Comparison of ENCODE assay signal across 16 cellular contexts in the genomic region with DNA sequence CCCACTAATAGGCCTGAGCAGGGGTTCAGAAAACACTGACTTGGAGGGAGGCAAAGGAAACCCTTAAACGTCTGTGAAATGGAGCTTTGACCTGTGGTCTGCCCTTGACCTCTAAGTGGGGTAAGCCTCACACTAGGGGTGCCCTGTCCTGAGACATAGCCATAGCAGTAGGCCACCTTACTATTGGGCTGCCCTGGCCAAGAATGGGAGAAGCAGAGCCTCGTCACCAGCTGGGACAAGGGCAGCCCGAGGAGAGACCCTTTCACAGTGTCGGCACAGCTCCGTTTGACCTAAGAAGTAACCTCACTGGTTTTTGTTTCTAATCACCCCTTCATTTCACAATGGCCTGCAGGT. TPM values are rescaled to one million over a fixed set of nuclear protein-coding genes. Genes with fewer than 3 reads are reported as not detected.
DNase-seq lines count a peak whose midpoint lies in the region; ATAC-seq, FAIRE-seq and TF ChIP-seq lines count a peak whose summit lies in the region.
"Had no signal": no experiment of that assay in that cellular context is flagged by ENCODE, and none has a peak within 500 bp of the region (broad histone marks: within the 10 kb centered on the region; RNA-seq: fewer than 3 reads in every experiment).

No MANE protein-coding gene starts in this region.

- FAIRE-seq in small intestine (lab: Jason Lieb, UNC), result no peak

- peaks cover 18% of the 10 kb centered on the region; the same call in 1 of the 2 replicates for H3K9me3 ChIP-seq in DOHH2 (ENCODE audit: control insufficient read depth, insufficient read depth, low read length)
- H3K9me3 ChIP-seq in liver (ENCODE audit: control insufficient read depth in 4 of 4, low read length in 3 of 4), result no peaks in the 10 kb centered on the region
- H3K9me3 ChIP-seq in small intestine (ENCODE audit: control insufficient read depth, low read depth), result no peaks in the 10 kb centered on the region
- H3K9me3 ChIP-seq: gastrocnemius medialis had no signal

- H3K79me2 ChIP-seq in DOHH2 (ENCODE audit: control insufficient read depth, low read length), result no peaks in the 10 kb centered on the region
- H3K79me2 ChIP-seq: parathyroid adenoma had no signal

- H3K4me1 ChIP-seq in DOHH2 (ENCODE audit: control insufficient read depth, low read length) (peaks cover 57% of the 10 kb centered on the region), liver (ENCODE audit: control insufficient read depth in 4 of 4, insufficient read depth in 4 of 4, low read length in 3 of 4) (peaks cover 13 to 62% (median 50%) of the 10 kb centered on the region in 4 donors), small intestine (ENCODE audit: control insufficient read depth in 2 of 2, insufficient read depth in 1 of 2, low read depth in 1 of 2, low read length in 1 of 2) (peaks cover 9% of the 10 kb centered on the region in 2 donors)
- H3K4me1 ChIP-seq: parathyroid adenoma had no signal

- intact Hi-C loops in posterior cingulate gyrus (cut with DNase I), result loop anchor here (5.0 kb wide), 1 partner anchor 229 kb away; no protein-coding TSS in a partner anchor

- H3F3A ChIP-seq in DOHH2 (ENCODE audit: control insufficient read depth, insufficient read depth), result 0 out of 2 replicates have a peak, but pooled peaks cover 4% of the 10 kb centered on the region

- no peaks in the 10 kb centered on the region for H3K9me2 ChIP-seq in DOHH2 (replicated peaks; ENCODE audit: control insufficient read depth, low read length)

- TF ChIP-seq RAD21 in liver (IDR thresholded peaks at IDR 0.05), result peak in 1 of 2 donors; percentile 9

- DNase-seq in small intestine (no peak), posterior cingulate gyrus (no peak), foreskin fibroblast (no peak)
- no peak for DNase-seq in stimulated activated naive CD8-positive, alpha-beta T cell treated with anti-CD3 and anti-CD28 coated beads, Interleukin-15, Interleukin-2, amounts not matched to agents 100 U/mL and 50 U/mL, for 24 hours
- DNase-seq: activated CD8-positive, alpha-beta memory T cell treated with anti-CD3 and anti-CD28 coated beads, Interleukin-2, amount 50 U/mL, for 4 hours; gastrocnemius medialis; NCI-H1105 treated with DMSO at 0.1 percent for 48 hours; NCI-H510A; stimulated activated CD4-positive, alpha-beta T cell treated with anti-CD3 and anti-CD28 coated beads, Interleukin-2, amount 100 ng/mL, for 24 hours; WERI-Rb-1 had no signal

- TF ChIP-seq CTCF in DOHH2 (IDR thresholded peaks at IDR 0.05; ENCODE audit: low read depth, low read length, poor library complexity, severe bottlenecking) (no peak), VCaP (conservative IDR thresholded peaks at IDR 0.05) (no peak), liver (IDR thresholded peaks at IDR 0.05; ENCODE audit: low read depth, low read length, missing input control) (no peak), foreskin fibroblast (IDR thresholded peaks at IDR 0.05; ENCODE audit: low read depth, low read length) (no peak)

- no peak for ATAC-seq in GM21737 (IDR thresholded peaks at IDR 0.05; ENCODE audit: unreplicated experiment)
- ATAC-seq in stimulated activated naive CD8-positive, alpha-beta T cell treated with anti-CD3 and anti-CD28 coated beads, Interleukin-15, Interleukin-2, amounts not matched to agents 100 U/mL and 50 U/mL, for 24 hours, result no peak

- no peaks in the 10 kb centered on the region for H3K36me3 ChIP-seq in DOHH2 (ENCODE audit: control insufficient read depth, low read length)
- H3K36me3 ChIP-seq in liver (ENCODE audit: control insufficient read depth in 4 of 4, insufficient read depth in 3 of 4, low read depth in 1 of 4, low read length in 3 of 4), result no peaks in the 10 kb centered on the region
- no peaks in the 10 kb centered on the region for H3K36me3 ChIP-seq in small intestine (ENCODE audit: control insufficient read depth in 2 of 2, insufficient read depth in 2 of 2, low read length in 2 of 2)
- H3K36me3 ChIP-seq: gastrocnemius medialis, SJSA1, WERI-Rb-1 had no signal

- no peaks in the 10 kb centered on the region for H4K20me1 ChIP-seq in DOHH2 (ENCODE audit: control insufficient read depth, insufficient read depth, low read depth, low read length)

- H3K9ac ChIP-seq in liver (ENCODE audit: low read depth in 1 of 2, low read length in 2 of 2), result peak overlapping the region in 1 of 2 donors; percentile 55
- H3K9ac ChIP-seq: parathyroid adenoma had no signal

- WGBS in liver, result 27% methylated on average over 5 of the region's 5 CpGs
- WGBS in small intestine, 3 donors, result 10 to 48% (median 35%) methylated on average over 5 of the region's 5 CpGs

- peak overlapping the region; percentile 17; the same call in 1 of the 2 replicates for H3K4me2 ChIP-seq in DOHH2 (ENCODE audit: low read length)

- no peaks in the 10 kb centered on the region for H3K27me3 ChIP-seq in DOHH2 (ENCODE audit: control insufficient read depth, low read length)
- no peaks in the 10 kb centered on the region for H3K27me3 ChIP-seq in liver (ENCODE audit: control insufficient read depth in 4 of 4, insufficient read depth in 4 of 4, low read length in 3 of 4)
- H3K27me3 ChIP-seq in small intestine (ENCODE audit: control insufficient read depth in 2 of 2, insufficient read depth in 2 of 2, low read length in 2 of 2), result no peaks in the 10 kb centered on the region
- H3K27me3 ChIP-seq: gastrocnemius medialis, SJSA1 had no signal

- H3K27ac ChIP-seq in DOHH2 (ENCODE audit: low read depth, low read length) (no peak overlapping the region), VCaP (peak overlapping the region; percentile 89), liver (ENCODE audit: low read depth in 1 of 2, low read length in 2 of 2) (peak overlapping the region; percentile 77 to 91), small intestine (ENCODE audit: low read depth in 1 of 2, low read length in 1 of 2) (peak overlapping the region; percentile 96 to 99)
- H3K27ac ChIP-seq: parathyroid adenoma, WERI-Rb-1 had no signal

- H3K4me3 ChIP-seq in DOHH2 (ENCODE audit: low read length) (no peak overlapping the region), liver (ENCODE audit: low read depth in 1 of 3, low read length in 3 of 3) (peak overlapping the region in 1 of 3 donors; percentile 5), small intestine (ENCODE audit: low read depth in 1 of 2, low read length in 2 of 2) (no peak overlapping the region), foreskin fibroblast (ENCODE audit: low read depth in 1 of 2, low read length in 2 of 2) (no peak overlapping the region)
- H3K4me3 ChIP-seq: gastrocnemius medialis, SJSA1 had no signal

TF ChIP-seq in liver, 16 proteins besides CTCF, POLR2A, EP300 and RAD21:
- TF ChIP-seq NR2F2 (IDR thresholded peaks at IDR 0.05) (peak; percentile 34), YY1 (IDR thresholded peaks at IDR 0.05) (no peak), HNF4G (IDR thresholded peaks at IDR 0.05) (no peak), GABPA (IDR thresholded peaks at IDR 0.05 in 1 of 2, conservative IDR thresholded peaks at IDR 0.05 in 1 of 2) (no peak)

RNA-seq across cellular contexts. Expression of a gene that starts 26.4 kb away (rescaled TPM):
- 10 to 100 TPM; 15.6 to 17.0 TPM for total RNA-seq in liver
- 10 to 100 TPM; 12.6 to 13.6 TPM for polyA plus RNA-seq in liver
- polyA plus RNA-seq in small intestine, result 10 to 100 TPM in 2 of 3 donors, 1 to 10 TPM in 1; 4.9 to 15.8 (median 12.7) TPM
